ENCODE assay signal across 9 cellular contexts in the genomic region with DNA sequence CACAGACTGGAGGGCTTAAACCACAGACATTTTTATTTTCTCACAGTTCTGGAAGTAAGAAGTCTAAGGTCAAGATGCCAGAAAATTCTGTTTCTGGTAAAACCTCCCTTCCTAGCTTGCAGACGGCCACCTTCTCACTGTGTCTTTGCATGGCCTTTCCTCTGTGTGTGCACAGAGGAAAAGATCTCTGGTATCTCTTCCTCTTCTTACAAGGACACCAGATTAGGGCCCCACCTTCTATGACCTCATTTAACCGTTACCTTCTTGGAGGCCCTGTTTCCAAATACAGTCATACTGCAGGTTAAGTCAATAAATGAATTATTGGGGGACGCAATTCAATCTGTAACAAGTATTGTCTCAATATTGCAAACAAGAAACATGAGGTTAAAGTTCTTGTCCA.
DNase-seq lines count a peak whose midpoint lies in the region; ATAC-seq, FAIRE-seq and TF ChIP-seq lines count a peak whose summit lies in the region.
"Had no signal": no experiment of that assay in that cellular context is flagged by ENCODE, and none has a peak within 500 bp of the region (broad histone marks: within the 10 kb centered on the region; RNA-seq: fewer than 3 reads in every experiment).

No MANE protein-coding gene starts in this region.

- CTCF ChIA-PET in CD8-positive, alpha-beta T cell (lab: Charles Lee) = interaction anchor here (1.2 to 1.8 kb wide), 2 partner anchors 16 to 670 kb away, joined by 4 to 6 read pairs; no protein-coding TSS in a partner anchor

- H3K4me1 Mint-ChIP-seq in CD8-positive, alpha-beta T cell (ENCODE audit: low read depth) = peaks cover 20% of the 10 kb centered on the region

- H3K9me3 Mint-ChIP-seq in CD8-positive, alpha-beta T cell = no peaks in the 10 kb centered on the region

- no peaks in the 10 kb centered on the region for H3K27me3 Mint-ChIP-seq in CD8-positive, alpha-beta T cell (ENCODE audit: low read depth)

- no peak overlapping the region for H3K4me3 Mint-ChIP-seq in CD8-positive, alpha-beta T cell

- FAIRE-seq in small intestine (lab: Jason Lieb, UNC) = no peak

- peak; percentile 38 for ATAC-seq in HG02642 (IDR thresholded peaks at IDR 0.05; ENCODE audit: poor library complexity, unreplicated experiment)
- ATAC-seq in HG03565 (IDR thresholded peaks at IDR 0.05; ENCODE audit: unreplicated experiment) = peak; percentile 29
- no peak for ATAC-seq in CD8-positive, alpha-beta T cell
- ATAC-seq: body of pancreas had no signal

- peaks cover 63% of the 10 kb centered on the region for H3K36me3 Mint-ChIP-seq in CD8-positive, alpha-beta T cell

- no peaks in the 10 kb centered on the region for H3K27me3 ChIP-seq in small intestine (ENCODE audit: control insufficient read depth in 2 of 2, insufficient read depth in 2 of 2, low read length in 2 of 2)
- H3K27me3 ChIP-seq in tibial artery = no peaks in the 10 kb centered on the region
- no peaks in the 10 kb centered on the region for H3K27me3 ChIP-seq in CD8-positive, alpha-beta T cell (ENCODE audit: insufficient read depth, low read length)
- H3K27me3 ChIP-seq: body of pancreas had no signal

- H3K27ac ChIP-seq in small intestine (ENCODE audit: low read depth in 1 of 2, low read length in 1 of 2) (peak overlapping the region in 1 of 2 donors; percentile 7), tibial artery (no peak overlapping the region)
- no peak overlapping the region for H3K27ac ChIP-seq in CD8-positive, alpha-beta T cell (ENCODE audit: low read depth, low read length)
- H3K27ac ChIP-seq: body of pancreas, PC-9 had no signal

- H3K4me3 ChIP-seq in small intestine (ENCODE audit: low read depth in 1 of 2, low read length in 2 of 2) (no peak overlapping the region), tibial artery (no peak overlapping the region)
- no peak overlapping the region for H3K4me3 ChIP-seq in CD8-positive, alpha-beta T cell (ENCODE audit: low read depth, low read length)
- H3K4me3 ChIP-seq: body of pancreas, PC-9 had no signal

- DNase-seq in small intestine (peak; percentile 35), SHP77 treated with DMSO at 0.1 percent for 48 hours (lab: John Stamatoyannopoulos, UW) (no peak), tibial artery (no peak)
- no peak for DNase-seq in CD8-positive, alpha-beta T cell
- DNase-seq: body of pancreas, PC-9 had no signal

- H3K4me1 ChIP-seq in small intestine (ENCODE audit: control insufficient read depth in 2 of 2, insufficient read depth in 1 of 2, low read depth in 1 of 2, low read length in 1 of 2) = peaks cover 0 to 5% of the 10 kb centered on the region in 2 donors
- no peaks in the 10 kb centered on the region for H3K4me1 ChIP-seq in tibial artery
- peaks cover 19% of the 10 kb centered on the region for H3K4me1 ChIP-seq in CD8-positive, alpha-beta T cell (ENCODE audit: insufficient read depth, low read length)
- H3K4me1 ChIP-seq: body of pancreas had no signal

- peak; percentile 74 for TF ChIP-seq POLR2A in GM19099 (IDR thresholded peaks at IDR 0.05; ENCODE audit: extremely low read depth, insufficient read length, low read depth)

- H3K9me3 ChIP-seq in small intestine (ENCODE audit: control insufficient read depth, low read depth) (no peaks in the 10 kb centered on the region), tibial artery (no peaks in the 10 kb centered on the region)
- no peaks in the 10 kb centered on the region for H3K9me3 ChIP-seq in CD8-positive, alpha-beta T cell (ENCODE audit: low read length)
- H3K9me3 ChIP-seq: body of pancreas had no signal

- H3K36me3 ChIP-seq in small intestine (ENCODE audit: control insufficient read depth in 2 of 2, insufficient read depth in 2 of 2, low read length in 2 of 2) (no peaks in the 10 kb centered on the region), tibial artery (peaks cover 0 to 9% (median 4%) of the 10 kb centered on the region in 3 donors)
- H3K36me3 ChIP-seq in CD8-positive, alpha-beta T cell (ENCODE audit: insufficient read depth, low read length) = peaks cover 5% of the 10 kb centered on the region

- WGBS in small intestine, 3 donors = 20 to 50% (median 32%) methylated on average over 3 of the region's 3 CpGs

- POLR2A ChIA-PET in CD8-positive, alpha-beta T cell (lab: Charles Lee) = no interaction called here

- TF ChIP-seq CTCF in tibial artery (IDR thresholded peaks at IDR 0.05) = no peak
- TF ChIP-seq CTCF in CD8-positive, alpha-beta T cell (IDR thresholded peaks at IDR 0.05) = no peak

- H3K27ac Mint-ChIP-seq in CD8-positive, alpha-beta T cell = no peak overlapping the region

- intact Hi-C loops in tibial artery (cut with DNase I; ENCODE audit: low total_unique reads) = loop anchor here (5.0 kb wide), 1 partner anchor 428 kb away; no protein-coding TSS in a partner anchor
- intact Hi-C loops in CD8-positive, alpha-beta T cell (cut with DNase I, micrococcal nuclease) = loop anchor here (5.0 to 10.0 kb wide), 2 partner anchors 587 to 1711 kb away; no protein-coding TSS in a partner anchor
